Comparison of ENCODE assay signal across 1 cellular context in genomic region chr20:49981218-49982071, GRCh38.
A peak's percentile ranks its signal among the peaks of the same experiment; 100 is the strongest.
TF ChIP-seq lines count a peak whose summit lies in the region.

No MANE protein-coding gene starts in this region.

TF ChIP-seq in HepG2, 621 proteins besides CTCF, POLR2A, EP300 and RAD21 (continues in another document):
- TF ChIP-seq, protein P1, sequence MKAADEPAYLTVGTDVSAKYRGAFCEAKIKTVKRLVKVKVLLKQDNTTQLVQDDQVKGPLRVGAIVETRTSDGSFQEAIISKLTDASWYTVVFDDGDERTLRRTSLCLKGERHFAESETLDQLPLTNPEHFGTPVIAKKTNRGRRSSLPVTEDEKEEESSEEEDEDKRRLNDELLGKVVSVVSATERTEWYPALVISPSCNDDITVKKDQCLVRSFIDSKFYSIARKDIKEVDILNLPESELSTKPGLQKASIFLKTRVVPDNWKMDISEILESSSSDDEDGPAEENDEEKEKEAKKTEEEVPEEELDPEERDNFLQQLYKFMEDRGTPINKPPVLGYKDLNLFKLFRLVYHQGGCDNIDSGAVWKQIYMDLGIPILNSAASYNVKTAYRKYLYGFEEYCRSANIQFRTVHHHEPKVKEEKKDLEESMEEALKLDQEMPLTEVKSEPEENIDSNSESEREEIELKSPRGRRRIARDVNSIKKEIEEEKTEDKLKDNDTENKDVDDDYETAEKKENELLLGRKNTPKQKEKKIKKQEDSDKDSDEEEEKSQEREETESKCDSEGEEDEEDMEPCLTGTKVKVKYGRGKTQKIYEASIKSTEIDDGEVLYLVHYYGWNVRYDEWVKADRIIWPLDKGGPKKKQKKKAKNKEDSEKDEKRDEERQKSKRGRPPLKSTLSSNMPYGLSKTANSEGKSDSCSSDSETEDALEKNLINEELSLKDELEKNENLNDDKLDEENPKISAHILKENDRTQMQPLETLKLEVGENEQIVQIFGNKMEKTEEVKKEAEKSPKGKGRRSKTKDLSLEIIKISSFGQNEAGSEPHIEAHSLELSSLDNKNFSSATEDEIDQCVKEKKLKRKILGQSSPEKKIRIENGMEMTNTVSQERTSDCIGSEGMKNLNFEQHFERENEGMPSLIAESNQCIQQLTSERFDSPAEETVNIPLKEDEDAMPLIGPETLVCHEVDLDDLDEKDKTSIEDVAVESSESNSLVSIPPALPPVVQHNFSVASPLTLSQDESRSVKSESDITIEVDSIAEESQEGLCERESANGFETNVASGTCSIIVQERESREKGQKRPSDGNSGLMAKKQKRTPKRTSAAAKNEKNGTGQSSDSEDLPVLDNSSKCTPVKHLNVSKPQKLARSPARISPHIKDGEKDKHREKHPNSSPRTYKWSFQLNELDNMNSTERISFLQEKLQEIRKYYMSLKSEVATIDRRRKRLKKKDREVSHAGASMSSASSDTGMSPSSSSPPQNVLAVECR (CRISPR knock-in tag; IDR thresholded peaks at IDR 0.05; ENCODE audit: borderline replicate concordance) = peak; percentile 38; the same call in 1 of the 2 replicates
- TF ChIP-seq FOXJ3 (CRISPR knock-in tag; IDR thresholded peaks at IDR 0.05; ENCODE audit: borderline replicate concordance) (no peak), ZNF737 (CRISPR knock-in tag; IDR thresholded peaks at IDR 0.05; ENCODE audit: borderline replicate concordance) (0 out of 2 replicates have a peak, but pooled peaks have one; percentile 51), CEBPB (IDR thresholded peaks at IDR 0.05; ENCODE audit: borderline replicate concordance, low read depth, low read length) (no peak), CCAR2 (optimal IDR thresholded peaks at IDR 0.05; ENCODE audit: low read depth, low read length) (no peak), ZNF318 (CRISPR knock-in tag; IDR thresholded peaks at IDR 0.05) (no peak; the same call in 1 of the 2 replicates), ZNF605 (CRISPR knock-in tag; IDR thresholded peaks at IDR 0.05) (peak; percentile 54; the same call in 1 of the 2 replicates), ZNF841 (CRISPR knock-in tag; IDR thresholded peaks at IDR 0.05; ENCODE audit: borderline replicate concordance) (no peak), GATAD2A (CRISPR knock-in tag; IDR thresholded peaks at IDR 0.05) (no peak), TOPORS (CRISPR knock-in tag; IDR thresholded peaks at IDR 0.05) (no peak), ZNF230 (CRISPR knock-in tag; IDR thresholded peaks at IDR 0.05) (no peak), ZNF672 (CRISPR knock-in tag; IDR thresholded peaks at IDR 0.05) (no peak), ZNF260 (CRISPR knock-in tag; IDR thresholded peaks at IDR 0.05; ENCODE audit: borderline replicate concordance, low read depth) (0 out of 2 replicates have a peak, but pooled peaks have one; percentile 86), SMAD1 (CRISPR knock-in tag; IDR thresholded peaks at IDR 0.05; ENCODE audit: borderline replicate concordance, low read depth) (0 out of 2 replicates have a peak, but pooled peaks have one; percentile 8), PATZ1 (CRISPR knock-in tag; IDR thresholded peaks at IDR 0.05) (peak; percentile 51; the same call in 1 of the 2 replicates), UBTF (CRISPR knock-in tag; IDR thresholded peaks at IDR 0.05) (peak; percentile 7; the same call in 1 of the 2 replicates)
- TF ChIP-seq, protein P2, sequence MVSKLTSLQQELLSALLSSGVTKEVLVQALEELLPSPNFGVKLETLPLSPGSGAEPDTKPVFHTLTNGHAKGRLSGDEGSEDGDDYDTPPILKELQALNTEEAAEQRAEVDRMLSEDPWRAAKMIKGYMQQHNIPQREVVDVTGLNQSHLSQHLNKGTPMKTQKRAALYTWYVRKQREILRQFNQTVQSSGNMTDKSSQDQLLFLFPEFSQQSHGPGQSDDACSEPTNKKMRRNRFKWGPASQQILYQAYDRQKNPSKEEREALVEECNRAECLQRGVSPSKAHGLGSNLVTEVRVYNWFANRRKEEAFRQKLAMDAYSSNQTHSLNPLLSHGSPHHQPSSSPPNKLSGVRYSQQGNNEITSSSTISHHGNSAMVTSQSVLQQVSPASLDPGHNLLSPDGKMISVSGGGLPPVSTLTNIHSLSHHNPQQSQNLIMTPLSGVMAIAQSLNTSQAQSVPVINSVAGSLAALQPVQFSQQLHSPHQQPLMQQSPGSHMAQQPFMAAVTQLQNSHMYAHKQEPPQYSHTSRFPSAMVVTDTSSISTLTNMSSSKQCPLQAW (CRISPR knock-in tag; IDR thresholded peaks at IDR 0.05) = no peak
- TF ChIP-seq, protein P3, sequence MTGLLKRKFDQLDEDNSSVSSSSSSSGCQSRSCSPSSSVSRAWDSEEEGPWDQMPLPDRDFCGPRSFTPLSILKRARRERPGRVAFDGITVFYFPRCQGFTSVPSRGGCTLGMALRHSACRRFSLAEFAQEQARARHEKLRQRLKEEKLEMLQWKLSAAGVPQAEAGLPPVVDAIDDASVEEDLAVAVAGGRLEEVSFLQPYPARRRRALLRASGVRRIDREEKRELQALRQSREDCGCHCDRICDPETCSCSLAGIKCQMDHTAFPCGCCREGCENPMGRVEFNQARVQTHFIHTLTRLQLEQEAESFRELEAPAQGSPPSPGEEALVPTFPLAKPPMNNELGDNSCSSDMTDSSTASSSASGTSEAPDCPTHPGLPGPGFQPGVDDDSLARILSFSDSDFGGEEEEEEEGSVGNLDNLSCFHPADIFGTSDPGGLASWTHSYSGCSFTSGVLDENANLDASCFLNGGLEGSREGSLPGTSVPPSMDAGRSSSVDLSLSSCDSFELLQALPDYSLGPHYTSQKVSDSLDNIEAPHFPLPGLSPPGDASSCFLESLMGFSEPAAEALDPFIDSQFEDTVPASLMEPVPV (CRISPR knock-in tag; IDR thresholded peaks at IDR 0.05) = no peak
- TF ChIP-seq, protein P4, sequence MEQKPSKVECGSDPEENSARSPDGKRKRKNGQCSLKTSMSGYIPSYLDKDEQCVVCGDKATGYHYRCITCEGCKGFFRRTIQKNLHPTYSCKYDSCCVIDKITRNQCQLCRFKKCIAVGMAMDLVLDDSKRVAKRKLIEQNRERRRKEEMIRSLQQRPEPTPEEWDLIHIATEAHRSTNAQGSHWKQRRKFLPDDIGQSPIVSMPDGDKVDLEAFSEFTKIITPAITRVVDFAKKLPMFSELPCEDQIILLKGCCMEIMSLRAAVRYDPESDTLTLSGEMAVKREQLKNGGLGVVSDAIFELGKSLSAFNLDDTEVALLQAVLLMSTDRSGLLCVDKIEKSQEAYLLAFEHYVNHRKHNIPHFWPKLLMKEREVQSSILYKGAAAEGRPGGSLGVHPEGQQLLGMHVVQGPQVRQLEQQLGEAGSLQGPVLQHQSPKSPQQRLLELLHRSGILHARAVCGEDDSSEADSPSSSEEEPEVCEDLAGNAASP (CRISPR knock-in tag; IDR thresholded peaks at IDR 0.05; ENCODE audit: borderline replicate concordance) = peak; percentile 62
- TF ChIP-seq, protein P5, sequence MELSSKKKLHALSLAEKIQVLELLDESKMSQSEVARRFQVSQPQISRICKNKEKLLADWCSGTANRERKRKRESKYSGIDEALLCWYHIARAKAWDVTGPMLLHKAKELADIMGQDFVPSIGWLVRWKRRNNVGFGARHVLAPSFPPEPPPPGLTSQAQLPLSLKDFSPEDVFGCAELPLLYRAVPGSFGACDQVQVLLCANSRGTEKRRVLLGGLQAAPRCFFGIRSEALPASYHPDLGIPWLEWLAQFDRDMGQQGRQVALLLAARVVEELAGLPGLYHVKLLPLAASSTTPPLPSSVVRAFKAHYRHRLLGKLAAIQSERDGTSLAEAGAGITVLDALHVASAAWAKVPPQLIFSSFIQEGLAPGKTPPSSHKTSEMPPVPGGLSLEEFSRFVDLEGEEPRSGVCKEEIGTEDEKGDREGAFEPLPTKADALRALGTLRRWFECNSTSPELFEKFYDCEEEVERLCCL (CRISPR knock-in tag; IDR thresholded peaks at IDR 0.05; ENCODE audit: borderline replicate concordance) = peak; percentile 4; the same call in 1 of the 2 replicates
- TF ChIP-seq, protein P6, sequence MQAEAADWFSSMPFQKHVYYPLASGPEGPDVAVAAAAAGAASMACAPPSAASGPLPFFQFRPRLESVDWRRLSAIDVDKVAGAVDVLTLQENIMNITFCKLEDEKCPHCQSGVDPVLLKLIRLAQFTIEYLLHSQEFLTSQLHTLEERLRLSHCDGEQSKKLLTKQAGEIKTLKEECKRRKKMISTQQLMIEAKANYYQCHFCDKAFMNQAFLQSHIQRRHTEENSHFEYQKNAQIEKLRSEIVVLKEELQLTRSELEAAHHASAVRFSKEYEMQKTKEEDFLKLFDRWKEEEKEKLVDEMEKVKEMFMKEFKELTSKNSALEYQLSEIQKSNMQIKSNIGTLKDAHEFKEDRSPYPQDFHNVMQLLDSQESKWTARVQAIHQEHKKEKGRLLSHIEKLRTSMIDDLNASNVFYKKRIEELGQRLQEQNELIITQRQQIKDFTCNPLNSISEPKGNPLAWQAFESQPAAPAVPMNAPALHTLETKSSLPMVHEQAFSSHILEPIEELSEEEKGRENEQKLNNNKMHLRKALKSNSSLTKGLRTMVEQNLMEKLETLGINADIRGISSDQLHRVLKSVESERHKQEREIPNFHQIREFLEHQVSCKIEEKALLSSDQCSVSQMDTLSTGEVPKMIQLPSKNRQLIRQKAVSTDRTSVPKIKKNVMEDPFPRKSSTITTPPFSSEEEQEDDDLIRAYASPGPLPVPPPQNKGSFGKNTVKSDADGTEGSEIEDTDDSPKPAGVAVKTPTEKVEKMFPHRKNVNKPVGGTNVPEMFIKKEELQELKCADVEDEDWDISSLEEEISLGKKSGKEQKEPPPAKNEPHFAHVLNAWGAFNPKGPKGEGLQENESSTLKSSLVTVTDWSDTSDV (CRISPR knock-in tag; IDR thresholded peaks at IDR 0.05) = peak; percentile 18; the same call in 1 of the 2 replicates
